In the genomic region with DNA sequence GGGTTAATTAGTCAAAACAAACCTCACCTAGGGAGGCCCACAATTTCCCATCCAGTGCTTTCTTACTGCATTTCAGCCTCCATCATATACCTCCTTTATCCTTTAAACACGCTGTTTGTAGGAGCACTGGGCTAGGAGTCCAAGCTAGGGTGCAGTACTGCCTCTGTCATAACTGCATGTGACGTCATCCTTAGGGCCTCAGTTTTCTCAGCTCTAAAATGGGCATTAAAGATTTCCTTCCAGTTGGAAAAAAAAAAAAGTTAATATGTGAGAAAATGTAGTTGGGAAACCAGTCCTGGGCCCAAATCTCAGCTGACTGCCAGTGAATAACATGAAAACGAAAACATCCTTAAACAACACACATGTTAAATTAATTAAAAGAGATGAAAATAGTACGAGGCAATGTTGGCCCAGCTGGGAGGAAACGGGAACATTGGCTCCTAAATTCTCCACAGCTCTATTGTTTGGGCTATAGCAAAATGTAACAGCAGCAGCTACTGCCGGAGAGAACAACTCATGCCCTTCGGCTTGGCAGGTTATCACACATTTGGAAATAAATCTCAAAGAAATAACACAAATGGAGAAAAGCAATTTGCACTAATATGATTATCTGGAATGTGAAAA, we compare ENCODE assay signal across 1 cellular context.
TF ChIP-seq lines count a peak whose summit lies in the region.

No MANE protein-coding gene starts in this region.

TF ChIP-seq in K562, 482 proteins besides CTCF, POLR2A, EP300 and RAD21 (continued from another document):
- TF ChIP-seq, protein P1, sequence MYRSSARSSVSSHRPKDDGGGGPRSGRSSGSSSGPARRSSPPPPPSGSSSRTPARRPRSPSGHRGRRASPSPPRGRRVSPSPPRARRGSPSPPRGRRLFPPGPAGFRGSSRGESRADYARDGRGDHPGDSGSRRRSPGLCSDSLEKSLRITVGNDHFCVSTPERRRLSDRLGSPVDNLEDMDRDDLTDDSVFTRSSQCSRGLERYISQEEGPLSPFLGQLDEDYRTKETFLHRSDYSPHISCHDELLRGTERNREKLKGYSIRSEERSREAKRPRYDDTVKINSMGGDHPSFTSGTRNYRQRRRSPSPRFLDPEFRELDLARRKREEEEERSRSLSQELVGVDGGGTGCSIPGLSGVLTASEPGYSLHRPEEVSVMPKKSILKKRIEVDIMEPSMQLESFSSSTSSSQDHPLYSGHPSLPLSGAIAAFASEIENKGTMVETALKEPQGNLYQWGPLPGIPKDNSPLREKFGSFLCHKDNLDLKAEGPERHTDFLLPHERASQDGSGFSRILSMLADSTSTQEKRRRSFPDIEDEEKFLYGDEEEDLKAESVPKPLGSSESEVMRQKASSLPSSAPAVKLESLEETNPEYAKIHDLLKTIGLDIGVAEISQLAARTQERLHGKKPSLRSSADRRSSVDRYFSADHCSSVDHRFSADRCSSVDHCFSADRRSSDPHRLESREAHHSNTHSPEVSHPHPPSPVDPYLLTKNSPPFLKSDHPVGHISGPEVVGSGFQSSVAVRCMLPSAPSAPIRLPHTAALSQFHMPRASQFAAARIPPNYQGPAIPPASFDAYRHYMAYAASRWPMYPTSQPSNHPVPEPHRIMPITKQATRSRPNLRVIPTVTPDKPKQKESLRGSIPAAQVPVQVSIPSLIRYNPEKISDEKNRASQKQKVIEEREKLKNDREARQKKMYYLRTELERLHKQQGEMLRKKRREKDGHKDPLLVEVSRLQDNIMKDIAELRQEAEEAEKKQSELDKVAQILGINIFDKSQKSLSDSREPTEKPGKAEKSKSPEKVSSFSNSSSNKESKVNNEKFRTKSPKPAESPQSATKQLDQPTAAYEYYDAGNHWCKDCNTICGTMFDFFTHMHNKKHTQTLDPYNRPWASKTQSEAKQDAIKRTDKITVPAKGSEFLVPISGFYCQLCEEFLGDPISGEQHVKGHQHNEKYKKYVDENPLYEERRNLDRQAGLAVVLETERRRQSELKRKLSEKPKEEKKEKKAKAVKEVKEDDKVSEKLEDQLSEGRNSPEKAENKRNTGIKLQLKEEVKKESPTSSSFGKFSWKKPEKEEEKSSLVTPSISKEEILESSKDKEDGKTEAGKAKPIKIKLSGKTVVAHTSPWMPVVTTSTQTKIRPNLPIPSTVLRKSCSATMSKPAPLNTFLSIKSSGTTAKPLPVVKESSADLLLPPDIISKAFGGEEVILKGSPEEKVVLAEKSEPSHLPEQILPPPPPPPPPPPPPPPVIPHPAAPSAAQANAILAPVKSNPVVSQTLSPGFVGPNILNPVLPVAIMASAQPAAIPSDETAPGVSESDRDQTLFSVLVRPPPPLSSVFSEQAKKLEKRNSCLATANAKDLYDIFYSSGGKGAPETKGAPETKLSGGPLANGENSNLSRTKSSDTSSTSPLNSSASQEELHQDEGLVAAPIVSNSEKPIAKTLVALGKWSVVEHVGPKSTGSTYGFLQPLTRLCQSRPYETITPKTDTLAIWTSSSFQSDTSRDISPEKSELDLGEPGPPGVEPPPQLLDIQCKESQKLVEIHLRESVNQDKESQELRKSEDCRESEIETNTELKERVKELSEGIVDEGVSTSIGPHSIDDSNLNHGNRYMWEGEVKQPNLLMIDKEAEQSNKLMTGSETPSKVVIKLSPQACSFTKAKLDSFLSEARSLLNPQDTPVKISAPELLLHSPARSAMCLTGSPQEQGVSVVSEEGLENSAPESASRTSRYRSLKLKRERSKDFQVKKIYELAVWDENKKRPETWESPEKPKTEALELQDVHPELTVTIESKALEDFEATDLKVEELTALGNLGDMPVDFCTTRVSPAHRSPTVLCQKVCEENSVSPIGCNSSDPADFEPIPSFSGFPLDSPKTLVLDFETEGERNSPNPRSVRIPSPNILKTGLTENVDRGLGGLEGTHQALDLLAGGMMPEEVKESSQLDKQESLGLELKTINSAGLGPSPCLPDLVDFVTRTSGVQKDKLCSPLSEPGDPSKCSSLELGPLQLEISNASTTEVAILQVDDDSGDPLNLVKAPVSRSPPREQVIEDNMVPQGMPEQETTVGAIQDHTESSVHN (IDR thresholded peaks at IDR 0.05; ENCODE audit: borderline replicate concordance in 1 of 2, low read depth in 1 of 2): no peak
- TF ChIP-seq CHD4 (IDR thresholded peaks at IDR 0.05; ENCODE audit: insufficient read depth, insufficient replicate concordance, low read depth, low read length, poor library complexity, severe bottlenecking) (peak; percentile 63), ZNF586 (CRISPR knock-in tag; conservative IDR thresholded peaks at IDR 0.05) (no peak), TGIF2 (CRISPR knock-in tag; IDR thresholded peaks at IDR 0.05) (no peak), ARID1B (IDR thresholded peaks at IDR 0.05) (no peak), ZNF143 (CRISPR knock-in tag; IDR thresholded peaks at IDR 0.05) (no peak), ZNF384 (IDR thresholded peaks at IDR 0.05; ENCODE audit: low read depth, low read length) (no peak), POLR3A (IDR thresholded peaks at IDR 0.05; ENCODE audit: borderline replicate concordance, extremely low read depth, insufficient read depth, insufficient read length) (no peak), ETS2 (tag; IDR thresholded peaks at IDR 0.05; ENCODE audit: borderline replicate concordance, poor library complexity, severe bottlenecking) (no peak), ZNF830 (CRISPR knock-in tag; IDR thresholded peaks at IDR 0.05) (no peak), ADNP (tag; IDR thresholded peaks at IDR 0.05) (peak; percentile 84), CREM (IDR thresholded peaks at IDR 0.05; ENCODE audit: low read depth) (peak; percentile 82), E2F3 (CRISPR knock-in tag; IDR thresholded peaks at IDR 0.05) (no peak), L3MBTL2 (IDR thresholded peaks at IDR 0.05) (no peak), ETV6 (IDR thresholded peaks at IDR 0.05; ENCODE audit: borderline replicate concordance in 1 of 2, low read depth in 2 of 2, low read length in 1 of 2) (no peak), ETV6 (CRISPR knock-in tag; IDR thresholded peaks at IDR 0.05; ENCODE audit: borderline replicate concordance) (no peak), KDM1A (IDR thresholded peaks at IDR 0.05) (peak; percentile 24 to 67; a peak in 1 of 4 replicates), BHLHE40 (IDR thresholded peaks at IDR 0.05; ENCODE audit: low read length) (no peak), NR2C1 (IDR thresholded peaks at IDR 0.05) (no peak), NR2C1 (tag; IDR thresholded peaks at IDR 0.05) (no peak), ZNF445 (CRISPR knock-in tag; IDR thresholded peaks at IDR 0.05; ENCODE audit: low read depth) (no peak), KDM5B (IDR thresholded peaks at IDR 0.05; ENCODE audit: insufficient replicate concordance, low read depth, low read length) (no peak), NBN (IDR thresholded peaks at IDR 0.05; ENCODE audit: low read depth) (no peak), ZNF146 (CRISPR knock-in tag; IDR thresholded peaks at IDR 0.05; ENCODE audit: unreplicated experiment) (no peak), RAD51 (IDR thresholded peaks at IDR 0.05; ENCODE audit: borderline replicate concordance, low read depth) (no peak), HSF4 (CRISPR knock-in tag; IDR thresholded peaks at IDR 0.05; ENCODE audit: borderline replicate concordance) (no peak), SIN3B (IDR thresholded peaks at IDR 0.05; ENCODE audit: low read depth) (no peak), FOXP1 (CRISPR knock-in tag; IDR thresholded peaks at IDR 0.05) (no peak), ELF1 (tag; IDR thresholded peaks at IDR 0.05) (no peak), EZH2 (IDR thresholded peaks at IDR 0.05; ENCODE audit: borderline replicate concordance, low read depth, low read length) (no peak), ZNF3 (CRISPR knock-in tag; IDR thresholded peaks at IDR 0.05) (no peak), HNRNPLL (IDR thresholded peaks at IDR 0.05; ENCODE audit: low read depth, low read length, poor library complexity, severe bottlenecking) (no peak)
- TF ChIP-seq, protein P2, sequence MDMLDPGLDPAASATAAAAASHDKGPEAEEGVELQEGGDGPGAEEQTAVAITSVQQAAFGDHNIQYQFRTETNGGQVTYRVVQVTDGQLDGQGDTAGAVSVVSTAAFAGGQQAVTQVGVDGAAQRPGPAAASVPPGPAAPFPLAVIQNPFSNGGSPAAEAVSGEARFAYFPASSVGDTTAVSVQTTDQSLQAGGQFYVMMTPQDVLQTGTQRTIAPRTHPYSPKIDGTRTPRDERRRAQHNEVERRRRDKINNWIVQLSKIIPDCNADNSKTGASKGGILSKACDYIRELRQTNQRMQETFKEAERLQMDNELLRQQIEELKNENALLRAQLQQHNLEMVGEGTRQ (CRISPR knock-in tag; IDR thresholded peaks at IDR 0.05): no peak
- TF ChIP-seq, protein P3, sequence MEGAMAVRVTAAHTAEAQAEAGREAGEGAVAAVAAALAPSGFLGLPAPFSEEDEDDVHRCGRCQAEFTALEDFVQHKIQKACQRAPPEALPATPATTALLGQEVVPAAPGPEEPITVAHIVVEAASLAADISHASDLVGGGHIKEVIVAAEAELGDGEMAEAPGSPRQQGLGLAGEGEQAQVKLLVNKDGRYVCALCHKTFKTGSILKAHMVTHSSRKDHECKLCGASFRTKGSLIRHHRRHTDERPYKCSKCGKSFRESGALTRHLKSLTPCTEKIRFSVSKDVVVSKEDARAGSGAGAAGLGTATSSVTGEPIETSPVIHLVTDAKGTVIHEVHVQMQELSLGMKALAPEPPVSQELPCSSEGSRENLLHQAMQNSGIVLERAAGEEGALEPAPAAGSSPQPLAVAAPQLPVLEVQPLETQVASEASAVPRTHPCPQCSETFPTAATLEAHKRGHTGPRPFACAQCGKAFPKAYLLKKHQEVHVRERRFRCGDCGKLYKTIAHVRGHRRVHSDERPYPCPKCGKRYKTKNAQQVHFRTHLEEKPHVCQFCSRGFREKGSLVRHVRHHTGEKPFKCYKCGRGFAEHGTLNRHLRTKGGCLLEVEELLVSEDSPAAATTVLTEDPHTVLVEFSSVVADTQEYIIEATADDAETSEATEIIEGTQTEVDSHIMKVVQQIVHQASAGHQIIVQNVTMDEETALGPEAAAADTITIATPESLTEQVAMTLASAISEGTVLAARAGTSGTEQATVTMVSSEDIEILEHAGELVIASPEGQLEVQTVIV (CRISPR knock-in tag; IDR thresholded peaks at IDR 0.05; ENCODE audit: borderline replicate concordance): no peak
- TF ChIP-seq, protein P4, sequence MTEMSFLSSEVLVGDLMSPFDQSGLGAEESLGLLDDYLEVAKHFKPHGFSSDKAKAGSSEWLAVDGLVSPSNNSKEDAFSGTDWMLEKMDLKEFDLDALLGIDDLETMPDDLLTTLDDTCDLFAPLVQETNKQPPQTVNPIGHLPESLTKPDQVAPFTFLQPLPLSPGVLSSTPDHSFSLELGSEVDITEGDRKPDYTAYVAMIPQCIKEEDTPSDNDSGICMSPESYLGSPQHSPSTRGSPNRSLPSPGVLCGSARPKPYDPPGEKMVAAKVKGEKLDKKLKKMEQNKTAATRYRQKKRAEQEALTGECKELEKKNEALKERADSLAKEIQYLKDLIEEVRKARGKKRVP (CRISPR knock-in tag; IDR thresholded peaks at IDR 0.05): no peak
- TF ChIP-seq, protein P5, sequence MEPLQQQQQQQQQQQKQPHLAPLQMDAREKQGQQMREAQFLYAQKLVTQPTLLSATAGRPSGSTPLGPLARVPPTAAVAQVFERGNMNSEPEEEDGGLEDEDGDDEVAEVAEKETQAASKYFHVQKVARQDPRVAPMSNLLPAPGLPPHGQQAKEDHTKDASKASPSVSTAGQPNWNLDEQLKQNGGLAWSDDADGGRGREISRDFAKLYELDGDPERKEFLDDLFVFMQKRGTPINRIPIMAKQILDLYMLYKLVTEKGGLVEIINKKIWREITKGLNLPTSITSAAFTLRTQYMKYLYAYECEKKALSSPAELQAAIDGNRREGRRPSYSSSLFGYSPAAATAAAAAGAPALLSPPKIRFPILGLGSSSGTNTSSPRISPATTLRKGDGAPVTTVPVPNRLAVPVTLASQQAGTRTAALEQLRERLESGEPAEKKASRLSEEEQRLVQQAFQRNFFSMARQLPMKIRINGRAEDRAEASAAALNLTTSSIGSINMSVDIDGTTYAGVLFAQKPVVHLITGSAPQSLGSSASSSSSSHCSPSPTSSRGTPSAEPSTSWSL (CRISPR knock-in tag; IDR thresholded peaks at IDR 0.05; ENCODE audit: borderline replicate concordance): no peak
- TF ChIP-seq, protein P6, sequence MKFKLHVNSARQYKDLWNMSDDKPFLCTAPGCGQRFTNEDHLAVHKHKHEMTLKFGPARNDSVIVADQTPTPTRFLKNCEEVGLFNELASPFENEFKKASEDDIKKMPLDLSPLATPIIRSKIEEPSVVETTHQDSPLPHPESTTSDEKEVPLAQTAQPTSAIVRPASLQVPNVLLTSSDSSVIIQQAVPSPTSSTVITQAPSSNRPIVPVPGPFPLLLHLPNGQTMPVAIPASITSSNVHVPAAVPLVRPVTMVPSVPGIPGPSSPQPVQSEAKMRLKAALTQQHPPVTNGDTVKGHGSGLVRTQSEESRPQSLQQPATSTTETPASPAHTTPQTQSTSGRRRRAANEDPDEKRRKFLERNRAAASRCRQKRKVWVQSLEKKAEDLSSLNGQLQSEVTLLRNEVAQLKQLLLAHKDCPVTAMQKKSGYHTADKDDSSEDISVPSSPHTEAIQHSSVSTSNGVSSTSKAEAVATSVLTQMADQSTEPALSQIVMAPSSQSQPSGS (CRISPR knock-in tag; IDR thresholded peaks at IDR 0.05): peak; percentile 87; the same call in 1 of the 2 replicates
TF ChIP-seq in K562: peak in this region for 15.
